In genomic region chr19:35607170-35607569, GRCh38 we compare ENCODE assay signal across 15 cellular contexts. TPM values are rescaled to one million over a fixed set of nuclear protein-coding genes. Genes with fewer than 3 reads are reported as not detected.
"Had no signal": no experiment of that assay in that cellular context is flagged by ENCODE, and none has a peak within 500 bp of the region (broad histone marks: within the 10 kb centered on the region; RNA-seq: fewer than 3 reads in every experiment).

No MANE protein-coding gene starts in this region.

RNA-seq across cellular contexts. Expression of gene PMIS2, which starts 21.2 kb away (rescaled TPM):
- total RNA-seq: activated CD4-positive, alpha-beta memory T cell treated with anti-CD3 and anti-CD28 coated beads, Interleukin-2, amount 10 ng/mL, durations not matched to agents 7 days and 5 days; activated CD4-positive, alpha-beta T cell treated with anti-CD3 and anti-CD28 coated beads for 36 hours; activated CD4-positive, alpha-beta T cell treated with anti-CD3 and anti-CD28 coated beads, Interleukin-2, amount 10 ng/mL, durations not matched to agents 7 days and 5 days; activated CD8-positive, alpha-beta memory T cell treated with anti-CD3 and anti-CD28 coated beads, Interleukin-2, amount 10 ng/mL, durations not matched to agents 7 days and 5 days; activated CD8-positive, alpha-beta T cell treated with anti-CD3 and anti-CD28 coated beads, Interleukin-2, amount 10 ng/mL, durations not matched to agents 7 days and 5 days; activated naive CD8-positive, alpha-beta T cell treated with anti-CD3 and anti-CD28 coated beads, Interleukin-2, amount 10 ng/mL, durations not matched to agents 7 days and 5 days; activated T-helper 2 cell treated with anti-CD3 and anti-CD28 coated beads, Interferon-gamma antibody, Interleukin-2, Interleukin-4, amounts not matched to agents 10 μg/mL and 5 μg/mL and 100 μg/mL, durations not matched to agents 14 hours and 24 hours and 36 hours; ascending aorta; bronchial epithelial cell; cardiac muscle cell; chondrocyte; T-helper 17 cell; T-helper 2 cell treated with Interferon-gamma antibody and Interleukin-4, amounts not matched to agents 100 ng/mL and 5 ng/mL, for 36 hours; WTC11 had no signal
- polyA plus RNA-seq: adipose tissue, cardiac muscle cell had no signal
